In genomic region chr1:6448749-6449631, GRCh38 we compare ENCODE assay signal across 1 cellular context.
TF ChIP-seq lines count a peak whose summit lies in the region.

No MANE protein-coding gene starts in this region.

TF ChIP-seq in GM23338, 12 proteins besides CTCF, POLR2A, EP300 and RAD21 (continued from another document):
- TF ChIP-seq ETS1 (IDR thresholded peaks at IDR 0.05), result no peak
- no peak for TF ChIP-seq ZNF331 (CRISPR knock-in tag; IDR thresholded peaks at IDR 0.05; ENCODE audit: low read depth)
- no peak for TF ChIP-seq EZH2 (IDR thresholded peaks at IDR 0.05; ENCODE audit: low read depth, unreplicated experiment)
- TF ChIP-seq JUNB (IDR thresholded peaks at IDR 0.05; ENCODE audit: unreplicated experiment), result no peak
- TF ChIP-seq, protein P1, sequence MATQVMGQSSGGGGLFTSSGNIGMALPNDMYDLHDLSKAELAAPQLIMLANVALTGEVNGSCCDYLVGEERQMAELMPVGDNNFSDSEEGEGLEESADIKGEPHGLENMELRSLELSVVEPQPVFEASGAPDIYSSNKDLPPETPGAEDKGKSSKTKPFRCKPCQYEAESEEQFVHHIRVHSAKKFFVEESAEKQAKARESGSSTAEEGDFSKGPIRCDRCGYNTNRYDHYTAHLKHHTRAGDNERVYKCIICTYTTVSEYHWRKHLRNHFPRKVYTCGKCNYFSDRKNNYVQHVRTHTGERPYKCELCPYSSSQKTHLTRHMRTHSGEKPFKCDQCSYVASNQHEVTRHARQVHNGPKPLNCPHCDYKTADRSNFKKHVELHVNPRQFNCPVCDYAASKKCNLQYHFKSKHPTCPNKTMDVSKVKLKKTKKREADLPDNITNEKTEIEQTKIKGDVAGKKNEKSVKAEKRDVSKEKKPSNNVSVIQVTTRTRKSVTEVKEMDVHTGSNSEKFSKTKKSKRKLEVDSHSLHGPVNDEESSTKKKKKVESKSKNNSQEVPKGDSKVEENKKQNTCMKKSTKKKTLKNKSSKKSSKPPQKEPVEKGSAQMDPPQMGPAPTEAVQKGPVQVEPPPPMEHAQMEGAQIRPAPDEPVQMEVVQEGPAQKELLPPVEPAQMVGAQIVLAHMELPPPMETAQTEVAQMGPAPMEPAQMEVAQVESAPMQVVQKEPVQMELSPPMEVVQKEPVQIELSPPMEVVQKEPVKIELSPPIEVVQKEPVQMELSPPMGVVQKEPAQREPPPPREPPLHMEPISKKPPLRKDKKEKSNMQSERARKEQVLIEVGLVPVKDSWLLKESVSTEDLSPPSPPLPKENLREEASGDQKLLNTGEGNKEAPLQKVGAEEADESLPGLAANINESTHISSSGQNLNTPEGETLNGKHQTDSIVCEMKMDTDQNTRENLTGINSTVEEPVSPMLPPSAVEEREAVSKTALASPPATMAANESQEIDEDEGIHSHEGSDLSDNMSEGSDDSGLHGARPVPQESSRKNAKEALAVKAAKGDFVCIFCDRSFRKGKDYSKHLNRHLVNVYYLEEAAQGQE (IDR thresholded peaks at IDR 0.05; ENCODE audit: unreplicated experiment), result no peak
- no peak for TF ChIP-seq EZH2phosphoT487 (IDR thresholded peaks at IDR 0.05; ENCODE audit: unreplicated experiment)
- no peak for TF ChIP-seq NANOG (IDR thresholded peaks at IDR 0.05; ENCODE audit: borderline replicate concordance)
